In the genomic region with DNA sequence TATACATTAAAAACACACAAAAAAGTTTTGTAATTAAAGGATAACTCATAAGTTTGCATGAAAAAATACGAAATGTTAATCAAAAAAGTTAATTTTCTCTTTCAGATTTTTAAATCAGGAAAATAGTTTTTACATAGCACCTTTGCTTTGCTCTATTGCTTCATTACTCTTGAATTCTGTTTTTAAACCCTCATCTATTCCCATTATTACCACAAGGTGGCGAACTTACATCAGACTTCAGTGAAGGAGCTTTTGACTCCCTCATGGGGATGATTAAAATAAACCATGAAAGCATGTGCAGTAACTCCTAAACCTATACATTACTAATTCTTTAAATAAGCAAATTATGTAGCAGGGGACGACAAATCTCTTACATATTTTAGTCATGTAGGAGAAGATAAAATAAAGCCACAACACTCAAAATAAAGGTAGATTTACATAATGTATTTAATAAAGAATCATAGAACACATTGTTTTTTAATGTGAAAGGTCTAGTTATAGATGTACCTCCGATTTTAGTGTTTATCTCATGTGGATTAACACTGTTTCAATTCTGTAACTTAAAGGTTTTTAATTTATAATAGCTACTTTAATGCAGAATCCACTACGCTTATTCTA, we compare ENCODE assay signal across 8 cellular contexts.
A peak's percentile ranks its signal among the peaks of the same experiment; 100 is the strongest.
DNase-seq lines count a peak whose midpoint lies in the region; ATAC-seq and TF ChIP-seq lines count a peak whose summit lies in the region.

No MANE protein-coding gene starts in this region.

- CTCF ChIA-PET in CD8-positive, alpha-beta memory T cell (lab: Charles Lee): no interaction called here

- peak; percentile 69 to 72 for DNase-seq in cardiac muscle cell (ENCODE audit: low read depth in 1 of 2, low spot score in 1 of 2)
- DNase-seq in cardiac septum (ENCODE audit: low spot score): no peak
- peak; percentile 58 for DNase-seq in NCI-H128 (lab: John Stamatoyannopoulos, UW; ENCODE audit: unreplicated experiment)
- DNase-seq in SKM-1 treated with dmso at 0.1 percent for 144 hours (lab: John Stamatoyannopoulos, UW; ENCODE audit: unreplicated experiment): peak; percentile 56
- peak; percentile 46 for DNase-seq in foreskin melanocyte
- peak; percentile 25 for DNase-seq in skeletal muscle cell (ENCODE audit: low read depth)
- no peak for DNase-seq in CD8-positive, alpha-beta memory T cell

- H3K27ac Mint-ChIP-seq in CD8-positive, alpha-beta memory T cell: no peak overlapping the region

- peak; percentile 87 for ATAC-seq in HG02623 (IDR thresholded peaks at IDR 0.05; ENCODE audit: unreplicated experiment)

- peaks cover 0 to 6% (median 1%) of the 10 kb centered on the region in 5 donors for H3K9me3 Mint-ChIP-seq in CD8-positive, alpha-beta memory T cell

- no peaks in the 10 kb centered on the region for H3K36me3 Mint-ChIP-seq in CD8-positive, alpha-beta memory T cell

- H3K4me1 ChIP-seq in cardiac muscle cell (ENCODE audit: low read depth): no peaks in the 10 kb centered on the region
- H3K4me1 ChIP-seq in CD8-positive, alpha-beta memory T cell (ENCODE audit: insufficient read depth, low read length): no peaks in the 10 kb centered on the region

- intact Hi-C loops in cardiac septum (cut with DNase I): no loop called here

- no peaks in the 10 kb centered on the region for H3K4me1 Mint-ChIP-seq in CD8-positive, alpha-beta memory T cell

- H3K27ac ChIP-seq in cardiac muscle cell: no peak overlapping the region
- no peak overlapping the region for H3K27ac ChIP-seq in CD8-positive, alpha-beta memory T cell (ENCODE audit: low read depth, low read length)

- no peaks in the 10 kb centered on the region for H3K36me3 ChIP-seq in cardiac muscle cell
- no peaks in the 10 kb centered on the region for H3K36me3 ChIP-seq in CD8-positive, alpha-beta memory T cell (ENCODE audit: insufficient read depth, low read length)

- POLR2A ChIA-PET in CD8-positive, alpha-beta memory T cell (lab: Charles Lee): no interaction called here

- peak; percentile 61 for TF ChIP-seq CTCF in cardiac muscle cell (IDR thresholded peaks at IDR 0.05; ENCODE audit: low read depth, low read length)

- H3K4me3 Mint-ChIP-seq in CD8-positive, alpha-beta memory T cell: no peak overlapping the region

- no peaks in the 10 kb centered on the region for H3K27me3 ChIP-seq in cardiac muscle cell
- H3K27me3 ChIP-seq in CD8-positive, alpha-beta memory T cell (ENCODE audit: insufficient read depth, low read length, poor library complexity, severe bottlenecking): no peaks in the 10 kb centered on the region

- H3K4me3 ChIP-seq in cardiac muscle cell: no peak overlapping the region
- H3K4me3 ChIP-seq in skeletal muscle cell (ENCODE audit: low read depth, low read length): no peak overlapping the region
- no peak overlapping the region for H3K4me3 ChIP-seq in CD8-positive, alpha-beta memory T cell (ENCODE audit: low read length)

- H3K27me3 Mint-ChIP-seq in CD8-positive, alpha-beta memory T cell: peaks cover 0 to 2% of the 10 kb centered on the region in 2 donors

- no peaks in the 10 kb centered on the region for H3K9me3 ChIP-seq in cardiac muscle cell (ENCODE audit: low read depth)
- no peaks in the 10 kb centered on the region for H3K9me3 ChIP-seq in CD8-positive, alpha-beta memory T cell (ENCODE audit: low read length)

Comparison
In these comparisons a context has a peak if more than half of its experiments do, and no peak if none do; other contexts are left out.
1. DNase-seq: peak in cardiac muscle cell (2 of 2), NCI-H128 (single experiment), SKM-1 treated with dmso at 0.1 percent for 144 hours (single experiment), foreskin melanocyte (single experiment) and skeletal muscle cell (single experiment); none in cardiac septum (single experiment) and CD8-positive, alpha-beta memory T cell (0 of 5).